In the genomic region with DNA sequence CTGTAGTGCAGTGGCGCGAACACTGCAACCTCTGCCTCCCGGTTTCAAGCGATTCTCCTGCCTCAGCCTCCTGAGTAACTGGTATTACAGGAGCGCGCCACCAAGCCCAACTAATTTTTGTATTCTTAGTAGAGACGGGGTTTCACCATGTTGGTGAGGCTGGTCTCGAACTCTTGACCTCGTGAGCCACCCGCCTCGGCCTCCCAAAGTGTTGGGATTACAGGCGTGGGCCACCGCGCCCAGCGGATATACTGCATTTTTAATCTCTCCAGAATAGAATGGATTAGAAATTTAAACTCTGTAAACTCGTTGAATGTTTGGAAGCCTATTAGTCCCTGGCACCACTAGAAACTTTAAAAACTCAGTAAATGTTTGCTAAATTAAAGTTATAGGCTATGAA, we compare ENCODE assay signal across 8 cellular contexts. TPM values are rescaled to one million over a fixed set of nuclear protein-coding genes. Genes with fewer than 3 reads are reported as not detected.
DNase-seq lines count a peak whose midpoint lies in the region; ATAC-seq, FAIRE-seq and TF ChIP-seq lines count a peak whose summit lies in the region.
"Not testable (repeated sequence)": the region's sequence is repeated elsewhere in the genome, so short reads cannot be mapped to it uniquely, and the experiment has no call there.

No MANE protein-coding gene starts in this region.

- H4K91ac ChIP-seq in neuronal stem cell (ENCODE audit: low read depth, low read length, poor library complexity): not testable (repeated sequence)

- H3K9me1 ChIP-seq in keratinocyte (ENCODE audit: control insufficient read depth, extremely low read depth, insufficient read depth, low read length): not testable (repeated sequence)

- dilution Hi-C loops in keratinocyte (cut with MboI; ENCODE audit: extremely low pct_ligation_motif_present, low sequenced_read_pairs): not testable (repeated sequence)

- H3K27me3 ChIP-seq in BLaER1; SU-DHL-6 (ENCODE audit: low read length); dorsolateral prefrontal cortex; keratinocyte (ENCODE audit: control insufficient read depth, extremely low read depth, insufficient read depth, low read length); neuronal stem cell (ENCODE audit: control insufficient read depth in 3 of 3, insufficient read depth in 3 of 3, low read depth in 1 of 3, low read length in 3 of 3): not testable (repeated sequence)

- H3K23ac ChIP-seq in neuronal stem cell (ENCODE audit: low read depth, low read length, poor library complexity): not testable (repeated sequence)

- not testable (repeated sequence) for H3K18ac ChIP-seq in neuronal stem cell (ENCODE audit: low read length)

- not testable (repeated sequence) for H3K27ac ChIP-seq in BLaER1; SU-DHL-6 (ENCODE audit: low read depth, low read length); keratinocyte (ENCODE audit: control insufficient read depth, insufficient read depth, low read length); neuronal stem cell (replicated peaks; ENCODE audit: low read length)
- H3K27ac ChIP-seq in dorsolateral prefrontal cortex: peak overlapping the region in 35 of 59 donors; percentile 18 to 99 (median 97)

- not testable (repeated sequence) for H2BK5ac ChIP-seq in neuronal stem cell (ENCODE audit: low read length)

- not testable (repeated sequence) for H2BK15ac ChIP-seq in neuronal stem cell (ENCODE audit: low read length)

- not testable (repeated sequence) for H3K79me1 ChIP-seq in neuronal stem cell (ENCODE audit: low read depth, low read length)

- peak overlapping the region; percentile 96 to 100 (median 100) for H3K4me3 Mint-ChIP-seq in IgD-negative memory B cell
- H3K4me3 Mint-ChIP-seq in activated T-helper 1 cell treated with anti-CD3 and anti-CD28 coated beads, Interleukin-12 subunit alpha, Interleukin-12 subunit beta, Interleukin-2, Interleukin-4 antibody, amounts not matched to agents 30 ng/mL and 10 ng/mL and 1 ng/mL, durations not matched to agents 14 hours and 24 hours and 36 hours: peak overlapping the region; percentile 99
- peak overlapping the region; percentile 19 to 39 for H3K4me3 Mint-ChIP-seq in stimulated activated naive B cell treated with anti-CD40 and anti-IgM and Interleukin-4, amounts not matched to agents 10 μg/mL and 1 μg/mL and 100 μg/mL, for 72 hours

- intact Hi-C loops in activated T-helper 1 cell treated with anti-CD3 and anti-CD28 coated beads, Interleukin-12 subunit alpha, Interleukin-12 subunit beta, Interleukin-2, Interleukin-4 antibody, amounts not matched to agents 30 ng/mL and 10 ng/mL and 1 ng/mL, durations not matched to agents 14 hours and 24 hours and 36 hours (cut with micrococcal nuclease): loop anchor here (1.0 to 2.0 kb wide), 3 partner anchors 400 to 780 kb away; a partner anchor contains a TSS
- intact Hi-C loops in dorsolateral prefrontal cortex (cut with DNase I): loop anchor here in 1 of 2 donors (2.0 kb wide), 1 partner anchor 393 kb away; a partner anchor contains a TSS

- peaks cover 25% of the 10 kb centered on the region for H3K79me2 ChIP-seq in SU-DHL-6 (ENCODE audit: insufficient read depth, low read length)
- H3K79me2 ChIP-seq in keratinocyte (ENCODE audit: control insufficient read depth, insufficient read depth, low read length): peaks cover 29% of the 10 kb centered on the region

- H2AFZ ChIP-seq in SU-DHL-6 (ENCODE audit: low read depth, low read length, severe bottlenecking) (peak overlapping the region; percentile 79), keratinocyte (ENCODE audit: control insufficient read depth, low read length) (peak overlapping the region; percentile 31), neuronal stem cell (ENCODE audit: low read length) (peak overlapping the region; percentile 56)

- not testable (repeated sequence) for TF ChIP-seq CTCF in SU-DHL-6 (IDR thresholded peaks at IDR 0.05; ENCODE audit: insufficient read depth, low read length, poor library complexity, severe bottlenecking); dorsolateral prefrontal cortex (IDR thresholded peaks at IDR 0.05 in 54 of 56, conservative IDR thresholded peaks at IDR 0.05 in 2 of 56; ENCODE audit: low read depth in 1 of 56, partially characterized antibody in 56 of 56); keratinocyte (optimal IDR thresholded peaks at IDR 0.05 in 1 of 3, IDR thresholded peaks at IDR 0.05 in 1 of 3, conservative IDR thresholded peaks at IDR 0.05 in 1 of 3; ENCODE audit: extremely low read depth in 1 of 3, insufficient read depth in 2 of 3, low read length in 3 of 3)

- H3K14ac ChIP-seq in neuronal stem cell (ENCODE audit: low read length): not testable (repeated sequence)

- peaks cover 41 to 61% (median 51%) of the 10 kb centered on the region in 3 donors for H3K4me1 Mint-ChIP-seq in IgD-negative memory B cell
- peaks cover 51% of the 10 kb centered on the region for H3K4me1 Mint-ChIP-seq in activated T-helper 1 cell treated with anti-CD3 and anti-CD28 coated beads, Interleukin-12 subunit alpha, Interleukin-12 subunit beta, Interleukin-2, Interleukin-4 antibody, amounts not matched to agents 30 ng/mL and 10 ng/mL and 1 ng/mL, durations not matched to agents 14 hours and 24 hours and 36 hours (ENCODE audit: low read depth)
- peaks cover 22 to 54% of the 10 kb centered on the region in 2 donors for H3K4me1 Mint-ChIP-seq in stimulated activated naive B cell treated with anti-CD40 and anti-IgM and Interleukin-4, amounts not matched to agents 10 μg/mL and 1 μg/mL and 100 μg/mL, for 72 hours

- peak overlapping the region; percentile 16; the same call in 1 of the 2 replicates for H3K4me2 ChIP-seq in BLaER1
- peak overlapping the region; percentile 40 for H3K4me2 ChIP-seq in SU-DHL-6 (ENCODE audit: low read depth, low read length, poor library complexity, severe bottlenecking)
- H3K4me2 ChIP-seq in keratinocyte (ENCODE audit: control insufficient read depth, extremely low read depth, insufficient read depth, low read depth, low read length); neuronal stem cell (ENCODE audit: insufficient read depth, low read length, poor library complexity, severe bottlenecking): not testable (repeated sequence)

- H3K4me1 ChIP-seq in BLaER1: peaks cover 42% of the 10 kb centered on the region
- peaks cover 19% of the 10 kb centered on the region for H3K4me1 ChIP-seq in keratinocyte (ENCODE audit: control insufficient read depth, extremely low read depth, insufficient read depth, low read length)
- peaks cover 7 to 21% of the 10 kb centered on the region in 2 donors for H3K4me1 ChIP-seq in neuronal stem cell (ENCODE audit: control insufficient read depth in 2 of 2, insufficient read depth in 1 of 2, low read depth in 1 of 2, low read length in 2 of 2)

- H3K4ac ChIP-seq in neuronal stem cell (ENCODE audit: low read length): not testable (repeated sequence)

- DNase-seq in activated T-helper 1 cell treated with anti-CD3 and anti-CD28 coated beads, Interleukin-12 subunit alpha, Interleukin-12 subunit beta, Interleukin-2, Interleukin-4 antibody, amounts not matched to agents 30 ng/mL and 10 ng/mL and 1 ng/mL, durations not matched to agents 14 hours and 24 hours and 36 hours (ENCODE audit: low spot score); dorsolateral prefrontal cortex; keratinocyte (ENCODE audit: low read depth, low spot score); neuronal stem cell (ENCODE audit: low spot score); stimulated activated naive B cell treated with anti-CD40 and anti-IgM and Interleukin-4, amounts not matched to agents 10 μg/mL and 1 μg/mL and 100 μg/mL, for 72 hours: not testable (repeated sequence)

- not testable (repeated sequence) for H3K9me2 ChIP-seq in SU-DHL-6 (replicated peaks; ENCODE audit: insufficient read depth, low read length)

- not testable (repeated sequence) for H2BK12ac ChIP-seq in neuronal stem cell (ENCODE audit: low read length)

- H3K4me3 ChIP-seq in BLaER1; SU-DHL-6 (ENCODE audit: insufficient read depth, low read length, poor library complexity, severe bottlenecking); neuronal stem cell (ENCODE audit: low read length in 2 of 2): not testable (repeated sequence)
- peak overlapping the region; percentile 66 to 99 (median 93) for H3K4me3 ChIP-seq in dorsolateral prefrontal cortex
- H3K4me3 ChIP-seq in keratinocyte (ENCODE audit: control insufficient read depth in 2 of 3, extremely low read depth in 1 of 3, insufficient read depth in 2 of 3, low read depth in 1 of 3, low read length in 3 of 3): peak overlapping the region in 1 of 3 experiments; percentile 87

- FAIRE-seq in keratinocyte (lab: Jason Lieb, UNC): not testable (repeated sequence)

- not testable (repeated sequence) for H3K27me3 Mint-ChIP-seq in IgD-negative memory B cell; activated T-helper 1 cell treated with anti-CD3 and anti-CD28 coated beads, Interleukin-12 subunit alpha, Interleukin-12 subunit beta, Interleukin-2, Interleukin-4 antibody, amounts not matched to agents 30 ng/mL and 10 ng/mL and 1 ng/mL, durations not matched to agents 14 hours and 24 hours and 36 hours (ENCODE audit: insufficient read depth); stimulated activated naive B cell treated with anti-CD40 and anti-IgM and Interleukin-4, amounts not matched to agents 10 μg/mL and 1 μg/mL and 100 μg/mL, for 72 hours

- peaks cover 21% of the 10 kb centered on the region for H3F3A ChIP-seq in SU-DHL-6 (ENCODE audit: insufficient read depth)

- peaks cover 39% of the 10 kb centered on the region for H4K20me1 ChIP-seq in BLaER1
- H4K20me1 ChIP-seq in SU-DHL-6 (ENCODE audit: low read depth, low read length); keratinocyte (ENCODE audit: control insufficient read depth, extremely low read depth, insufficient read depth, low read length): not testable (repeated sequence)

- not testable (repeated sequence) for H2BK120ac ChIP-seq in neuronal stem cell (ENCODE audit: low read depth, low read length)

- peak overlapping the region in 2 of 3 donors; percentile 89 to 98 for H3K27ac Mint-ChIP-seq in IgD-negative memory B cell
- H3K27ac Mint-ChIP-seq in activated T-helper 1 cell treated with anti-CD3 and anti-CD28 coated beads, Interleukin-12 subunit alpha, Interleukin-12 subunit beta, Interleukin-2, Interleukin-4 antibody, amounts not matched to agents 30 ng/mL and 10 ng/mL and 1 ng/mL, durations not matched to agents 14 hours and 24 hours and 36 hours: peak overlapping the region; percentile 99
- H3K27ac Mint-ChIP-seq in stimulated activated naive B cell treated with anti-CD40 and anti-IgM and Interleukin-4, amounts not matched to agents 10 μg/mL and 1 μg/mL and 100 μg/mL, for 72 hours: peak overlapping the region; percentile 95

- not testable (repeated sequence) for H3K36me3 ChIP-seq in BLaER1; SU-DHL-6 (ENCODE audit: low read length); keratinocyte (ENCODE audit: control insufficient read depth in 2 of 2, extremely low read depth in 1 of 2, insufficient read depth in 2 of 2, low read length in 2 of 2); neuronal stem cell (replicated peaks in 1 of 2; ENCODE audit: control insufficient read depth in 2 of 2, insufficient read depth in 2 of 2, low read length in 2 of 2)

- not testable (repeated sequence) for H3K9me3 ChIP-seq in BLaER1; SU-DHL-6 (ENCODE audit: insufficient read depth, low read length); keratinocyte (ENCODE audit: control insufficient read depth, low read depth, low read length); neuronal stem cell (replicated peaks in 1 of 2; ENCODE audit: control insufficient read depth in 2 of 2, insufficient read depth in 1 of 2, low read depth in 1 of 2, low read length in 2 of 2)

- H2AK5ac ChIP-seq in neuronal stem cell (ENCODE audit: low read depth, low read length): not testable (repeated sequence)

- not testable (repeated sequence) for ATAC-seq in stimulated activated naive B cell treated with anti-CD40 and anti-IgM and Interleukin-4, amounts not matched to agents 10 μg/mL and 1 μg/mL and 100 μg/mL, for 72 hours (replicated peaks)

- not testable (repeated sequence) for H3K9me3 Mint-ChIP-seq in IgD-negative memory B cell; activated T-helper 1 cell treated with anti-CD3 and anti-CD28 coated beads, Interleukin-12 subunit alpha, Interleukin-12 subunit beta, Interleukin-2, Interleukin-4 antibody, amounts not matched to agents 30 ng/mL and 10 ng/mL and 1 ng/mL, durations not matched to agents 14 hours and 24 hours and 36 hours; stimulated activated naive B cell treated with anti-CD40 and anti-IgM and Interleukin-4, amounts not matched to agents 10 μg/mL and 1 μg/mL and 100 μg/mL, for 72 hours

- not testable (repeated sequence) for H4K8ac ChIP-seq in neuronal stem cell (ENCODE audit: low read depth, low read length)

- H3K36me3 Mint-ChIP-seq in IgD-negative memory B cell; activated T-helper 1 cell treated with anti-CD3 and anti-CD28 coated beads, Interleukin-12 subunit alpha, Interleukin-12 subunit beta, Interleukin-2, Interleukin-4 antibody, amounts not matched to agents 30 ng/mL and 10 ng/mL and 1 ng/mL, durations not matched to agents 14 hours and 24 hours and 36 hours (ENCODE audit: low read depth); stimulated activated naive B cell treated with anti-CD40 and anti-IgM and Interleukin-4, amounts not matched to agents 10 μg/mL and 1 μg/mL and 100 μg/mL, for 72 hours: not testable (repeated sequence)

- not testable (repeated sequence) for H3K9ac ChIP-seq in BLaER1; SU-DHL-6 (ENCODE audit: low read length); keratinocyte (ENCODE audit: control insufficient read depth, extremely low read depth, insufficient read depth, low read length); neuronal stem cell (ENCODE audit: low read depth, low read length, poor library complexity)

- no CpG with 5 or more reads among the region's 16 CpGs for WGBS in neuronal stem cell (ENCODE audit: extremely low coverage in 2 of 2, insufficient read length in 2 of 2, insufficient replicate concordance in 1 of 2), 2 donors

RNA-seq across cellular contexts. Expression of a gene that starts 0.9 kb away (rescaled TPM):
- polyA plus RNA-seq in IgD-negative memory B cell (48.3 TPM), keratinocyte (51.5 to 71.8 TPM (median 52.1 TPM) in 3 replicates)
- 67.3 and 73.2 TPM in 2 replicates for total RNA-seq in activated T-helper 1 cell treated with anti-CD3 and anti-CD28 coated beads, Interleukin-12 subunit alpha, Interleukin-12 subunit beta, Interleukin-2, Interleukin-4 antibody, amounts not matched to agents 30 ng/mL and 10 ng/mL and 1 ng/mL, durations not matched to agents 14 hours and 24 hours and 36 hours
- 100 to 1,000 TPM in 115 of 120 experiments, 10 to 100 TPM in 5; 91.4 to 209 (median 146) TPM for total RNA-seq in dorsolateral prefrontal cortex
- 52.7 TPM for polyA plus RNA-seq in keratinocyte (2011; ENCODE audit: low read depth)
- polyA plus RNA-seq in keratinocyte (2011; cell fraction: cytosol; rRNA removed): 33.6 and 50.0 TPM in 2 replicates
- polyA plus RNA-seq in keratinocyte (2011; cell fraction: nucleus; rRNA removed): 111 and 144 TPM in 2 replicates
- 25.5 and 36.4 TPM in 2 replicates for polyA plus RNA-seq in keratinocyte (2012; ENCODE audit: low replicate concordance)
- polyA minus RNA-seq in keratinocyte: 28.5 to 38.0 TPM (median 29.0 TPM) in 3 replicates
- polyA minus RNA-seq in keratinocyte (2011; cell fraction: cytosol; rRNA and poly(A)+ RNA removed): 42.2 TPM
- polyA minus RNA-seq in keratinocyte (2011; cell fraction: nucleus; rRNA and poly(A)+ RNA removed): 16.0 and 31.1 TPM in 2 replicates
- polyA plus RNA-seq in neuronal stem cell (2013, experiment 1 of 2): 29.1 TPM
- polyA plus RNA-seq in neuronal stem cell (2013, experiment 2 of 2): 29.4 TPM

RNA-seq across cellular contexts. Expression of a gene that starts 2.6 kb away (rescaled TPM):
- polyA plus RNA-seq in IgD-negative memory B cell (5.2 TPM), keratinocyte (3.6 to 5.6 TPM (median 5.0 TPM) in 3 replicates)
- 11.7 and 12.5 TPM in 2 replicates for total RNA-seq in activated T-helper 1 cell treated with anti-CD3 and anti-CD28 coated beads, Interleukin-12 subunit alpha, Interleukin-12 subunit beta, Interleukin-2, Interleukin-4 antibody, amounts not matched to agents 30 ng/mL and 10 ng/mL and 1 ng/mL, durations not matched to agents 14 hours and 24 hours and 36 hours
- total RNA-seq in dorsolateral prefrontal cortex: 10 to 100 TPM in 116 of 120 experiments, 1 to 10 TPM in 4; 9.1 to 27.8 (median 14.9) TPM
- 0.77 TPM for polyA plus RNA-seq in keratinocyte (2011; ENCODE audit: low read depth)
- 3.2 and 5.6 TPM in 2 replicates for polyA plus RNA-seq in keratinocyte (2011; cell fraction: cytosol; rRNA removed)
- 4.1 TPM in 2 replicates for polyA plus RNA-seq in keratinocyte (2011; cell fraction: nucleus; rRNA removed)
- 1.8 and 3.4 TPM in 2 replicates for polyA plus RNA-seq in keratinocyte (2012; ENCODE audit: low replicate concordance)
- polyA minus RNA-seq in keratinocyte: 2.8 to 6.0 TPM (median 4.3 TPM) in 3 replicates
- 3.8 TPM for polyA minus RNA-seq in keratinocyte (2011; cell fraction: cytosol; rRNA and poly(A)+ RNA removed)
- polyA minus RNA-seq in keratinocyte (2011; cell fraction: nucleus; rRNA and poly(A)+ RNA removed): 2.1 and 4.9 TPM in 2 replicates
- 9.4 TPM for polyA plus RNA-seq in neuronal stem cell (2013, experiment 1 of 2)
- 9.4 TPM for polyA plus RNA-seq in neuronal stem cell (2013, experiment 2 of 2)

Comparison
In these comparisons a context has a peak if more than half of its experiments do, and no peak if none do; other contexts are left out.
1. H3K4me3 Mint-ChIP-seq: peak in every context shown above with its lines; median percentile 100 in IgD-negative memory B cell; 99 in activated T-helper 1 cell treated with anti-CD3 and anti-CD28 coated beads, Interleukin-12 subunit alpha, Interleukin-12 subunit beta, Interleukin-2, Interleukin-4 antibody, amounts not matched to agents 30 ng/mL and 10 ng/mL and 1 ng/mL, durations not matched to agents 14 hours and 24 hours and 36 hours; 29 in stimulated activated naive B cell treated with anti-CD40 and anti-IgM and Interleukin-4, amounts not matched to agents 10 μg/mL and 1 μg/mL and 100 μg/mL, for 72 hours.